ENCODE assay signal across 8 cellular contexts in the genomic region with DNA sequence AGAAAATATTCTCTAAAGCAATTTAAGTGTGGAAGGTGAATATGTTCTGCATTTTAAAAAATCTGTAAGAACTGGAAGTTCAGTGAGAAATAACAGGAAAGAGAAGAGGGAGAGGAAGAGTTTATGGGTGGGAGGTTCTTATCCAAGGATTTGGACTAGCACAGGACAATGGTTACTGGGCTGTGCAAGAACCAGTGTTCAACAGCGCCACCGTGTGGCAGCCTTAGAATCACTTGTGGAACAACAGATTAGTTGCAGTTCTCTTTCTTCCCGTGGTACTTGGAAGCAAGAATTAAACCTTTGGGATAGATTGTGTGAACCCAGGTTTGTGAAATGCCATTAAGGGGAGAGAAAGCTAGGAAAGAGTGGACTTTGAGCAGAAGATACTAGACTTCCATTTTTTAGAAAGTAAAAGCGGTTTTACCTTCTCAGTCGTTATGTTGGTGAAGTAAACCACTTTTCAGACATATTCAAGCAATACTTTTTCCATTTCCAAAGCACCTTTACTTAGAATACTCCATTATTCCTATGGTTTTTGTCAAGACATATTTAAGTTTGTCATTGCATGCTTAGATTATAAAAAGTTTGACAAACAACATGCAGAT.
DNase-seq lines count a peak whose midpoint lies in the region; ATAC-seq and TF ChIP-seq lines count a peak whose summit lies in the region.

No MANE protein-coding gene starts in this region.

- POLR2A ChIA-PET in OCI-LY7 (lab: Charles Lee) = no interaction called here

- no peak overlapping the region for H3K27ac ChIP-seq in cardiac muscle cell
- H3K27ac ChIP-seq in OCI-LY7 (ENCODE audit: low read depth, low read length, poor library complexity, severe bottlenecking) = no peak overlapping the region
- no peak overlapping the region for H3K27ac ChIP-seq in coronary artery

- H2AFZ ChIP-seq in OCI-LY7 (ENCODE audit: low read length) = no peak overlapping the region

- H3K4me1 ChIP-seq in cardiac muscle cell (ENCODE audit: low read depth) = no peaks in the 10 kb centered on the region
- no peaks in the 10 kb centered on the region for H3K4me1 ChIP-seq in OCI-LY7 (ENCODE audit: insufficient read depth, low read length, poor library complexity, severe bottlenecking)

- H4K20me1 ChIP-seq in OCI-LY7 (ENCODE audit: insufficient read depth, low read length) = no peaks in the 10 kb centered on the region

- TF ChIP-seq CTCF in cardiac muscle cell (IDR thresholded peaks at IDR 0.05; ENCODE audit: low read depth, low read length) (peak; percentile 28), OCI-LY7 (conservative IDR thresholded peaks at IDR 0.05; ENCODE audit: low read length) (peak; percentile 98), coronary artery (IDR thresholded peaks at IDR 0.05) (no peak)

- H3K36me3 ChIP-seq in cardiac muscle cell = no peaks in the 10 kb centered on the region
- no peaks in the 10 kb centered on the region for H3K36me3 ChIP-seq in OCI-LY7 (ENCODE audit: insufficient read depth, low read length)

- no peaks in the 10 kb centered on the region for H3K9me2 ChIP-seq in OCI-LY7 (ENCODE audit: insufficient read depth, low read length)

- no peaks in the 10 kb centered on the region for H3K27me3 ChIP-seq in cardiac muscle cell

- DNase-seq in cardiac muscle cell (ENCODE audit: low read depth in 1 of 2, low spot score in 1 of 2) = peak; percentile 2 to 11
- DNase-seq in left cardiac atrium = no peak
- DNase-seq in OCI-LY7 (ENCODE audit: low spot score) = peak; percentile 77
- peak; percentile 2 to 42 for DNase-seq in dermis microvascular lymphatic vessel endothelial cell (ENCODE audit: low read depth in 2 of 2)
- DNase-seq in stimulated activated CD4-positive, alpha-beta T cell treated with anti-CD3 and anti-CD28 coated beads, Interleukin-2, amount 100 ng/mL, for 48 hours = peak; percentile 49 to 65
- DNase-seq in effector CD4-positive, alpha-beta T cell = no peak
- no peak for DNase-seq in coronary artery (ENCODE audit: low spot score)

- BruUV-seq in OCI-LY7 (replicated peaks; lab: Mats Ljungman, UMichigan) = no TSS peak

- intact Hi-C loops in left cardiac atrium (cut with DNase I) = no loop called here
- intact Hi-C loops in OCI-LY7 (cut with micrococcal nuclease; ENCODE audit: unreplicated experiment) = loop anchor here (1.0 to 10.0 kb wide), 2 partner anchors 228 to 499 kb away; no protein-coding TSS in a partner anchor

- CTCF ChIA-PET in OCI-LY7 (lab: Charles Lee; ENCODE audit: unreplicated experiment) = no interaction called here

- ATAC-seq in left cardiac atrium = no peak
- no peak for ATAC-seq in HG03280 (IDR thresholded peaks at IDR 0.05; ENCODE audit: unreplicated experiment)

- H3K4me3 ChIP-seq in cardiac muscle cell (no peak overlapping the region), OCI-LY7 (ENCODE audit: low read depth, low read length, poor library complexity, severe bottlenecking) (no peak overlapping the region), coronary artery (no peak overlapping the region)

- peaks cover 4% of the 10 kb centered on the region for H3K9me3 ChIP-seq in cardiac muscle cell (ENCODE audit: low read depth)
- H3K9me3 ChIP-seq in OCI-LY7 (ENCODE audit: low read length) = peaks cover 15% of the 10 kb centered on the region

- no peak overlapping the region for H3K4me2 ChIP-seq in OCI-LY7 (ENCODE audit: low read length)

- H3K79me2 ChIP-seq in OCI-LY7 (ENCODE audit: insufficient read depth, low read depth, low read length) = no peaks in the 10 kb centered on the region

Comparison
In these comparisons a context has a peak if more than half of its experiments do, and no peak if none do; other contexts are left out.
1. DNase-seq: peak in cardiac muscle cell (2 of 2), OCI-LY7 (single experiment), dermis microvascular lymphatic vessel endothelial cell (2 of 2) and stimulated activated CD4-positive, alpha-beta T cell treated with anti-CD3 and anti-CD28 coated beads, Interleukin-2, amount 100 ng/mL, for 48 hours (2 of 2); none in left cardiac atrium (single experiment), effector CD4-positive, alpha-beta T cell (single experiment) and coronary artery (single experiment).